Comparison of ENCODE assay signal across 18 cellular contexts in the genomic region with DNA sequence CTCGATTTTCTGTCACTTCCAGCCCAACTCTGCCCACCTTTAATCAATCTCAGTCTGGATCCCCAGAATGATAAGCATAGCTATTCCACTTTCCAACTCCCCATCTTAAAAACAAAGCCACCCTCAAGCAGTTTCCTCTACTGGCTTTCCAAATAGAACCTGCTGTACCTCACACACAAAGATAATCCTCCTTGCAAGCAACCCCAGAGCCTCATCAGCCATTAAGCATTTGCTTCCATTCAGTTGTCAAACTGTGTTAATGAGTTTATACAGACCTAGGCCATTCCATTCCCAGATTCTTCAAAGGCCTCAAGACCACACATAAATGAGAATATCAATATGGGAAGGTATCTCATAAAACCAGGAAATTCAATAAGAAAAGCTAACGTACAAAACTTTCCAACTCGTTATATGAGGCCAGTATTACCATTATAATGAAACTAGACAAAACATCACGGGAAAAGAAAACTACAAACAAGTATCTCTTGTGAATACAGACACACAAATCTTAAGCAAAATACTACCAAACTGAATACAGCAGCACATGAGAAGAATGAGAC.
DNase-seq lines count a peak whose midpoint lies in the region; ATAC-seq, FAIRE-seq and TF ChIP-seq lines count a peak whose summit lies in the region.
"Had no signal": no experiment of that assay in that cellular context is flagged by ENCODE, and none has a peak within 500 bp of the region (broad histone marks: within the 10 kb centered on the region; RNA-seq: fewer than 3 reads in every experiment).

No MANE protein-coding gene starts in this region.

- H3K36me3 ChIP-seq in astrocyte (ENCODE audit: insufficient read depth, low read length), result peaks cover 3% of the 10 kb centered on the region
- peaks cover 13% of the 10 kb centered on the region for H3K36me3 ChIP-seq in neural progenitor cell

- H3K9ac ChIP-seq in astrocyte (ENCODE audit: low read length) (no peak overlapping the region), neural progenitor cell (no peak overlapping the region)
- H3K9ac ChIP-seq: GM23248 had no signal

- H3K4me1 Mint-ChIP-seq in astrocyte (ENCODE audit: low read depth, unreplicated experiment) (no peaks in the 10 kb centered on the region), neural progenitor cell (peaks cover 5% of the 10 kb centered on the region)
- no peaks in the 10 kb centered on the region for H3K4me1 Mint-ChIP-seq in activated T-cell treated with anti-CD3 and anti-CD28 coated beads, Interleukin-2, amount 50 U/mL, for 4 hours (ENCODE audit: low read depth)

- no peaks in the 10 kb centered on the region for H3K4me1 ChIP-seq in astrocyte (ENCODE audit: insufficient read depth, low read length)
- H3K4me1 ChIP-seq in neural progenitor cell, result peaks cover 42% of the 10 kb centered on the region

- H2AFZ ChIP-seq in astrocyte (ENCODE audit: low read depth, low read length) (no peak overlapping the region), neural progenitor cell (replicated peaks) (no peak overlapping the region)
- H2AFZ ChIP-seq: GM23248 had no signal

- no peak overlapping the region for H3K4me3 ChIP-seq in astrocyte (ENCODE audit: insufficient read depth, low read depth, low read length)
- peak overlapping the region; percentile 19 for H3K4me3 ChIP-seq in neural progenitor cell
- H3K4me3 ChIP-seq: GM23248, K562 had no signal

- H3K27ac Mint-ChIP-seq in astrocyte (ENCODE audit: unreplicated experiment), result no peak overlapping the region
- H3K27ac Mint-ChIP-seq in neural progenitor cell, result no peak overlapping the region
- H3K27ac Mint-ChIP-seq: CD4-positive, alpha-beta T cell had no signal

- H3F3A ChIP-seq in neural progenitor cell (ENCODE audit: low read depth), result peaks cover 19% of the 10 kb centered on the region

- H3K4me2 ChIP-seq in astrocyte (ENCODE audit: low read length), result no peak overlapping the region
- peak overlapping the region; percentile 69 for H3K4me2 ChIP-seq in neural progenitor cell

- H4K20me1 ChIP-seq in astrocyte (ENCODE audit: insufficient read depth, low read length) (no peaks in the 10 kb centered on the region), neural progenitor cell (ENCODE audit: low read depth) (no peaks in the 10 kb centered on the region)

- ATAC-seq in activated T-cell treated with anti-CD3 and anti-CD28 coated beads, Interleukin-2, amount 50 U/mL, for 4 hours, result no peak
- ATAC-seq in HG03039 (IDR thresholded peaks at IDR 0.05; ENCODE audit: unreplicated experiment), result no peak
- ATAC-seq: K562 had no signal

- H3K27me3 ChIP-seq in astrocyte (ENCODE audit: insufficient read depth, low read length) (no peaks in the 10 kb centered on the region), neural progenitor cell (no peaks in the 10 kb centered on the region)

- H3K9me3 ChIP-seq in astrocyte (ENCODE audit: insufficient read depth, low read depth, low read length) (no peaks in the 10 kb centered on the region), neural progenitor cell (ENCODE audit: low read depth) (no peaks in the 10 kb centered on the region)
- H3K9me3 ChIP-seq: Caco-2 had no signal

- H3K36me3 Mint-ChIP-seq in astrocyte (ENCODE audit: low read depth, unreplicated experiment), result peaks cover 17% of the 10 kb centered on the region
- H3K36me3 Mint-ChIP-seq in neural progenitor cell, result peaks cover 44% of the 10 kb centered on the region
- peaks cover 66% of the 10 kb centered on the region for H3K36me3 Mint-ChIP-seq in activated T-cell treated with anti-CD3 and anti-CD28 coated beads, Interleukin-2, amount 50 U/mL, for 4 hours (ENCODE audit: insufficient read depth)

- H3K9me3 Mint-ChIP-seq in astrocyte (ENCODE audit: unreplicated experiment) (no peaks in the 10 kb centered on the region), neural progenitor cell (no peaks in the 10 kb centered on the region)
- no peaks in the 10 kb centered on the region for H3K9me3 Mint-ChIP-seq in activated T-cell treated with anti-CD3 and anti-CD28 coated beads, Interleukin-2, amount 50 U/mL, for 4 hours
- H3K9me3 Mint-ChIP-seq: CD4-positive, alpha-beta T cell had no signal

- H3K27ac ChIP-seq in astrocyte (ENCODE audit: low read depth, low read length) (no peak overlapping the region), neural progenitor cell (peak overlapping the region; percentile 89)
- H3K27ac ChIP-seq: C4-2B, GM23248 had no signal

- no peak for TF ChIP-seq CTCF in astrocyte (IDR thresholded peaks at IDR 0.05; ENCODE audit: insufficient read depth, low read depth, low read length)
- no peak for TF ChIP-seq CTCF in neural progenitor cell (IDR thresholded peaks at IDR 0.05)

- H3K27me3 Mint-ChIP-seq in astrocyte (ENCODE audit: low read depth, unreplicated experiment) (no peaks in the 10 kb centered on the region), neural progenitor cell (ENCODE audit: insufficient read depth, low read depth) (no peaks in the 10 kb centered on the region)
- H3K27me3 Mint-ChIP-seq in activated T-cell treated with anti-CD3 and anti-CD28 coated beads, Interleukin-2, amount 50 U/mL, for 4 hours (ENCODE audit: low read depth), result no peaks in the 10 kb centered on the region
- H3K27me3 Mint-ChIP-seq: CD4-positive, alpha-beta T cell had no signal

- H3K4me3 Mint-ChIP-seq in astrocyte (ENCODE audit: unreplicated experiment), result no peak overlapping the region
- H3K4me3 Mint-ChIP-seq in neural progenitor cell, result no peak overlapping the region
- H3K4me3 Mint-ChIP-seq in activated T-cell treated with anti-CD3 and anti-CD28 coated beads, Interleukin-2, amount 50 U/mL, for 4 hours, result no peak overlapping the region
- H3K4me3 Mint-ChIP-seq: CD4-positive, alpha-beta T cell had no signal

- H3K79me2 ChIP-seq in astrocyte (ENCODE audit: insufficient read depth, low read length) (no peaks in the 10 kb centered on the region), neural progenitor cell (ENCODE audit: low read depth) (peaks cover 33% of the 10 kb centered on the region)

- peak; percentile 42 for FAIRE-seq in HTR-8/SVneo (lab: Jason Lieb, UNC)
- peak; percentile 5 for FAIRE-seq in astrocyte (lab: Jason Lieb, UNC)
- FAIRE-seq: A204.1, GM12892, GM18507, K562 had no signal

- DNase-seq in HTR-8/SVneo (ENCODE audit: insufficient read length, low spot score), result no peak
- no peak for DNase-seq in astrocyte (ENCODE audit: low read depth)
- DNase-seq in neural progenitor cell (ENCODE audit: low spot score), result peak; percentile 51
- no peak for DNase-seq in DMS79 (lab: John Stamatoyannopoulos, UW)
- DNase-seq in activated T-cell treated with anti-CD3 and anti-CD28 coated beads, Interleukin-2, amount 50 U/mL, for 4 hours, result no peak
- DNase-seq: ACHN; AML-193; Caco-2; CD4-positive, alpha-beta T cell; GDM1; GM23248; H7 had no signal
